Comparison of ENCODE assay signal across 8 cellular contexts in genomic region chr3:128487813-128488635, GRCh38. TPM values are rescaled to one million over a fixed set of nuclear protein-coding genes. Genes with fewer than 3 reads are reported as not detected.
A peak's percentile ranks its signal among the peaks of the same experiment; 100 is the strongest.
DNase-seq lines count a peak whose midpoint lies in the region; ATAC-seq and TF ChIP-seq lines count a peak whose summit lies in the region.

No MANE protein-coding gene starts in this region.

- H4K8ac ChIP-seq in IMR-90 (ENCODE audit: low read depth in 2 of 2, low read length in 2 of 2), result peak overlapping the region; percentile 74 to 87; a peak in 3 of 4 replicates

- peak overlapping the region; percentile 81 for H3K27ac ChIP-seq in IMR-90 (ENCODE audit: insufficient read depth, low read length)
- H3K27ac ChIP-seq in RWPE2 (ENCODE audit: poor library complexity, severe bottlenecking), result peak overlapping the region; percentile 30
- peak overlapping the region; percentile 67 to 81 (median 78) for H3K27ac ChIP-seq in gastrocnemius medialis

- 0% methylated on average over 41 of the region's 68 CpGs; no CpG with 5 or more reads in 1 of the 2 experiments for WGBS in IMR-90 (ENCODE audit: extremely low coverage in 2 of 2, insufficient read length in 1 of 2), 2 experiments

- peak; percentile 95 for DNase-seq in EL
- DNase-seq in IMR-90, result peak; percentile 87
- DNase-seq in RWPE2 (ENCODE audit: low spot score), result peak; percentile 89
- no peak for DNase-seq in central memory CD8-positive, alpha-beta T cell (ENCODE audit: low spot score in 2 of 2)
- DNase-seq in inferior parietal cortex (ENCODE audit: extremely low spot score), result peak; percentile 15
- peak; percentile 56 to 58 for DNase-seq in gastrocnemius medialis
- DNase-seq in activated gamma-delta T cell (lab: John Stamatoyannopoulos, UW), result no peak

- H3K27ac Mint-ChIP-seq in central memory CD8-positive, alpha-beta T cell (ENCODE audit: low read depth), result no peak overlapping the region

- TF ChIP-seq CTCF in IMR-90 (conservative IDR thresholded peaks at IDR 0.05; ENCODE audit: low read depth, low read length), result no peak
- no peak for TF ChIP-seq CTCF in RWPE2 (IDR thresholded peaks at IDR 0.05; ENCODE audit: poor library complexity, severe bottlenecking)
- no peak for TF ChIP-seq CTCF in gastrocnemius medialis (IDR thresholded peaks at IDR 0.05 in 4 of 5, conservative IDR thresholded peaks at IDR 0.05 in 1 of 5)

- H2AK5ac ChIP-seq in IMR-90 (ENCODE audit: low read depth, low read length), result peak overlapping the region; percentile 87

- peak overlapping the region; percentile 93 for H2AFZ ChIP-seq in IMR-90 (replicated peaks; ENCODE audit: low read length, poor library complexity)

- 0 out of 2 replicates have a peak, but pooled peaks cover 2% of the 10 kb centered on the region for H4K20me1 ChIP-seq in IMR-90 (ENCODE audit: insufficient read depth, low read length)

- peaks cover 22% of the 10 kb centered on the region for H3K4me1 Mint-ChIP-seq in central memory CD8-positive, alpha-beta T cell

- H2BK120ac ChIP-seq in IMR-90 (ENCODE audit: low read depth, low read length), result peak overlapping the region; percentile 81

- peaks cover 30% of the 10 kb centered on the region; the same call in 1 of the 2 replicates for H3K27me3 ChIP-seq in IMR-90 (ENCODE audit: control insufficient read depth, insufficient read depth, low read length)
- H3K27me3 ChIP-seq in RWPE2 (ENCODE audit: insufficient read depth, poor library complexity, severe bottlenecking), result no peaks in the 10 kb centered on the region
- H3K27me3 ChIP-seq in gastrocnemius medialis, result peaks cover 88 to 100% (median 95%) of the 10 kb centered on the region in 3 donors

- peak; percentile 85 for TF ChIP-seq POLR2A in IMR-90 (IDR thresholded peaks at IDR 0.05; ENCODE audit: low read depth, low read length)
- TF ChIP-seq POLR2A in gastrocnemius medialis (IDR thresholded peaks at IDR 0.05), result peak; percentile 58 to 82

- peak overlapping the region; percentile 54; the same call in 1 of the 2 replicates for H3K14ac ChIP-seq in IMR-90 (replicated peaks; ENCODE audit: low read depth, low read length)

- ATAC-seq in IMR-90 (ENCODE audit: low read depth) (peak; percentile 83), RWPE2 (ENCODE audit: low read depth) (peak; percentile 81), gastrocnemius medialis (peak; percentile 58 to 61), GM21717 (IDR thresholded peaks at IDR 0.05; ENCODE audit: unreplicated experiment) (no peak)
- no peak for ATAC-seq in central memory CD8-positive, alpha-beta T cell (replicated peaks; ENCODE audit: extremely low read depth, poor library complexity, severe bottlenecking)

- H2BK15ac ChIP-seq in IMR-90 (ENCODE audit: low read depth, low read length), result 0 out of 3 replicates have a peak overlapping the region, but pooled peaks have one; percentile 48

- peak overlapping the region; percentile 89 for H3K4me3 ChIP-seq in IMR-90 (ENCODE audit: insufficient read depth, low read depth, low read length)
- H3K4me3 ChIP-seq in RWPE2 (ENCODE audit: severe bottlenecking), result peak overlapping the region; percentile 74
- peak overlapping the region; percentile 66 to 85 (median 68) for H3K4me3 ChIP-seq in gastrocnemius medialis

- peak overlapping the region; percentile 67 for H3K4me3 Mint-ChIP-seq in central memory CD8-positive, alpha-beta T cell

- peaks cover 5 to 35% of the 10 kb centered on the region in 2 experiments; a peak in 3 of 4 replicates for H3K79me1 ChIP-seq in IMR-90 (ENCODE audit: low read depth in 1 of 2, low read length in 2 of 2)

- no peak for TF ChIP-seq RAD21 in IMR-90 (IDR thresholded peaks at IDR 0.05; ENCODE audit: low read length)

- H3K27me3 Mint-ChIP-seq in central memory CD8-positive, alpha-beta T cell, result peaks cover 80% of the 10 kb centered on the region

- peak overlapping the region; percentile 90 for H2AK9ac ChIP-seq in IMR-90 (replicated peaks; ENCODE audit: low read depth, low read length, poor library complexity)

- H2BK20ac ChIP-seq in IMR-90 (ENCODE audit: low read depth, low read length), result no peak overlapping the region; the same call in 1 of the 2 replicates

- H3K9me3 Mint-ChIP-seq in central memory CD8-positive, alpha-beta T cell, result no peaks in the 10 kb centered on the region

- H3K9me1 ChIP-seq in IMR-90 (ENCODE audit: insufficient read depth, low read length), result no peaks in the 10 kb centered on the region

- dilution Hi-C loops in IMR-90 (cut with HindIII; ENCODE audit: low sequenced_read_pairs, unreplicated experiment), result no loop called here

- no peaks in the 10 kb centered on the region for H3K9me3 ChIP-seq in IMR-90 (ENCODE audit: control insufficient read depth, insufficient read depth, low read length)
- H3K9me3 ChIP-seq in RWPE2 (ENCODE audit: severe bottlenecking), result no peaks in the 10 kb centered on the region
- no peaks in the 10 kb centered on the region for H3K9me3 ChIP-seq in gastrocnemius medialis

- no peak overlapping the region for H3K56ac ChIP-seq in IMR-90 (ENCODE audit: extremely low read depth, insufficient read depth, low read length)

- peak overlapping the region; percentile 59 for H2BK5ac ChIP-seq in IMR-90 (ENCODE audit: low read depth, low read length, poor library complexity, severe bottlenecking)

- H4K91ac ChIP-seq in IMR-90 (ENCODE audit: insufficient read depth, low read depth, low read length), result peak overlapping the region; percentile 85

- peak overlapping the region; percentile 96 for H3K4me2 ChIP-seq in IMR-90 (ENCODE audit: low read depth, low read length)

- H3K23ac ChIP-seq in IMR-90 (ENCODE audit: low read depth, low read length), result peak overlapping the region; percentile 79

- intact Hi-C loops in IMR-90 (cut with micrococcal nuclease), result loop anchor here (2.0 kb wide), 1 partner anchor 99 kb away; no protein-coding TSS in a partner anchor
- intact Hi-C loops in gastrocnemius medialis (cut with DNase I; ENCODE audit: low total_unique reads), result loop anchor here (5.0 to 10.0 kb wide), 2 partner anchors 87 to 119 kb away; no protein-coding TSS in a partner anchor

- 0 out of 2 replicates have a peak overlapping the region, but pooled peaks have one; percentile 38 for H4K5ac ChIP-seq in IMR-90 (ENCODE audit: low read depth, low read length)

- H3K4ac ChIP-seq in IMR-90 (ENCODE audit: low read depth, low read length), result peak overlapping the region; percentile 96

- no TSS peak for BruUV-seq in IMR-90 (replicated peaks; lab: Mats Ljungman, UMichigan)

- peaks cover 19% of the 10 kb centered on the region for H3K36me3 Mint-ChIP-seq in central memory CD8-positive, alpha-beta T cell (ENCODE audit: insufficient read depth)

- POLR2A ChIA-PET in IMR-90 (lab: Charles Lee; ENCODE audit: unreplicated experiment), result no interaction called here

- in situ Hi-C loops in IMR-90 (cut with MboI; ENCODE audit: low sequenced_read_pairs) (loop anchor here (5.0 to 10.0 kb wide), 2 partner anchors 316 to 393 kb away; no protein-coding TSS in a partner anchor), gastrocnemius medialis (cut with MboI; ENCODE audit: low sequenced_read_pairs in 4 of 4) (loop anchor here in 1 of 4 donors (25.0 kb wide), 1 partner anchor 401 kb away; no protein-coding TSS in a partner anchor)

- H3K9ac ChIP-seq in IMR-90 (ENCODE audit: low read depth, low read length), result peak overlapping the region; percentile 76

- H3K36me3 ChIP-seq in IMR-90 (ENCODE audit: control insufficient read depth, insufficient read depth, low read length) (peaks cover 6% of the 10 kb centered on the region), RWPE2 (ENCODE audit: low read depth) (peaks cover 5% of the 10 kb centered on the region; the same call in 1 of the 2 replicates), gastrocnemius medialis (no peaks in the 10 kb centered on the region)

- H3K4me1 ChIP-seq in IMR-90 (ENCODE audit: control insufficient read depth, insufficient read depth, low read length) (peaks cover 21% of the 10 kb centered on the region), RWPE2 (ENCODE audit: insufficient read depth, poor library complexity, severe bottlenecking) (no peaks in the 10 kb centered on the region), gastrocnemius medialis (peaks cover 22 to 49% of the 10 kb centered on the region in 2 donors)

- H3K18ac ChIP-seq in IMR-90 (ENCODE audit: low read depth, low read length), result peak overlapping the region; percentile 13; the same call in 1 of the 2 replicates

- CTCF ChIA-PET in IMR-90 (lab: Yijun Ruan, JAX), result interaction anchor here (0.6 kb wide), 1 partner anchor 165 kb away, joined by 3 read pairs; no protein-coding TSS in a partner anchor

TF ChIP-seq in IMR-90, 13 proteins besides CTCF, POLR2A, EP300 and RAD21:
- TF ChIP-seq RCOR1 (IDR thresholded peaks at IDR 0.05; ENCODE audit: insufficient replicate concordance, low read length) (no peak), MAFK (IDR thresholded peaks at IDR 0.05; ENCODE audit: low read depth, low read length) (no peak), MAZ (IDR thresholded peaks at IDR 0.05; ENCODE audit: borderline replicate concordance, low read depth, low read length) (peak; percentile 67; the same call in 1 of the 2 replicates), NFE2L2 (IDR thresholded peaks at IDR 0.05; ENCODE audit: low read depth, low read length) (no peak), ELK1 (IDR thresholded peaks at IDR 0.05; ENCODE audit: borderline replicate concordance, low read depth, low read length) (no peak)

RNA-seq across cellular contexts. Expression of gene GATA2, which starts 5.0 kb away (rescaled TPM):
- total RNA-seq in IMR-90 (2012; rRNA removed), result 2.2 and 2.8 TPM in 2 replicates
- polyA plus RNA-seq in IMR-90 (2012; rRNA removed), result 13.5 and 15.0 TPM in 2 replicates
- 10.9 and 15.4 TPM in 2 replicates for polyA plus RNA-seq in IMR-90 (2012; cell fraction: cytosol; rRNA removed)
- polyA plus RNA-seq in IMR-90 (2012; cell fraction: nucleus; rRNA removed; ENCODE audit: low replicate concordance), result 12.3 and 24.3 TPM in 2 replicates
- 10 to 100 TPM in 3 of 4 donors, 1 to 10 TPM in 1; 9.0 to 14.4 (median 12.7) TPM for total RNA-seq in gastrocnemius medialis

RNA-seq across cellular contexts. Expression of gene DNAJB8, which starts 21.3 kb away (rescaled TPM):
- not detected in 2 replicates for total RNA-seq in IMR-90 (2012; rRNA removed)
- polyA plus RNA-seq in IMR-90 (2012; rRNA removed), result not detected in 2 replicates
- polyA plus RNA-seq in IMR-90 (2012; cell fraction: cytosol; rRNA removed), result not detected in 2 replicates
- polyA plus RNA-seq in IMR-90 (2012; cell fraction: nucleus; rRNA removed; ENCODE audit: low replicate concordance), result not detected in 2 replicates
- total RNA-seq in gastrocnemius medialis, result not detected

Comparison
In these comparisons a context has a peak if more than half of its experiments do, and no peak if none do; other contexts are left out.
1. DNase-seq: peak in EL (single experiment), IMR-90 (single experiment), RWPE2 (single experiment), inferior parietal cortex (single experiment) and gastrocnemius medialis (2 of 2); none in central memory CD8-positive, alpha-beta T cell (0 of 2) and activated gamma-delta T cell (single experiment).
2. ATAC-seq: peak in IMR-90 (single experiment), RWPE2 (single experiment) and gastrocnemius medialis (2 of 2); none in central memory CD8-positive, alpha-beta T cell (single experiment) and GM21717 (single experiment).
3. H3K27ac ChIP-seq: peak in every context shown above with its lines; median percentile 81 in IMR-90; 78 in gastrocnemius medialis; 30 in RWPE2.
4. Peak in every context shown above with its lines, with median percentiles within 50 percentile points of each other: H3K4me3 ChIP-seq.